Comparison of ENCODE assay signal across 8 cellular contexts in genomic region chr1:112396668-112397025, GRCh38. TPM values are rescaled to one million over a fixed set of nuclear protein-coding genes. Genes with fewer than 3 reads are reported as not detected.
DNase-seq lines count a peak whose midpoint lies in the region; ATAC-seq, FAIRE-seq and TF ChIP-seq lines count a peak whose summit lies in the region.

No MANE protein-coding gene starts in this region.

- H3K27me3 Mint-ChIP-seq in dendritic cell treated with granulocyte-macrophage colony-stimulating factor and Interleukin-4, amounts not matched to agents 40 ng/mL and 50 ng/mL, for 4 days, result no peaks in the 10 kb centered on the region
- H3K27me3 Mint-ChIP-seq in natural killer cell (ENCODE audit: low read depth in 2 of 2), result peaks cover 28 to 31% of the 10 kb centered on the region in 2 donors

- no peaks in the 10 kb centered on the region for H3K9me3 Mint-ChIP-seq in dendritic cell treated with granulocyte-macrophage colony-stimulating factor and Interleukin-4, amounts not matched to agents 40 ng/mL and 50 ng/mL, for 4 days
- no peaks in the 10 kb centered on the region for H3K9me3 Mint-ChIP-seq in natural killer cell

- ATAC-seq in natural killer cell, result no peak
- no peak for ATAC-seq in HG02938 (IDR thresholded peaks at IDR 0.05; ENCODE audit: unreplicated experiment)

- FAIRE-seq in GM12891 (lab: Jason Lieb, UNC), result no peak

- no peak for TF ChIP-seq POLR2A in GM12891 (IDR thresholded peaks at IDR 0.05; ENCODE audit: low read depth, low read length)

- intact Hi-C loops in dendritic cell treated with granulocyte-macrophage colony-stimulating factor and Interleukin-4, amounts not matched to agents 40 ng/mL and 50 ng/mL, for 4 days (cut with micrococcal nuclease), result loop anchor here (2.0 to 5.0 kb wide), 3 partner anchors 14 to 222 kb away; partner anchors contain the start of genes CAPZA1 and ST7L
- intact Hi-C loops in natural killer cell (cut with micrococcal nuclease), result loop anchor here (10.0 kb wide), 1 partner anchor 408 kb away; no protein-coding TSS in a partner anchor

- DNase-seq in ELR (ENCODE audit: low read depth) (peak; percentile 62), NCI-H2171 (lab: John Stamatoyannopoulos, UW) (peak; percentile 15), natural killer cell (no peak), GM12891 (ENCODE audit: insufficient read length, low spot score) (no peak), NCI-H1436 (lab: John Stamatoyannopoulos, UW) (no peak), NCI-H510A (lab: John Stamatoyannopoulos, UW) (no peak)

- peak overlapping the region; percentile 98 for H3K4me3 Mint-ChIP-seq in dendritic cell treated with granulocyte-macrophage colony-stimulating factor and Interleukin-4, amounts not matched to agents 40 ng/mL and 50 ng/mL, for 4 days
- peak overlapping the region; percentile 93 for H3K4me3 Mint-ChIP-seq in natural killer cell

- H3K36me3 Mint-ChIP-seq in dendritic cell treated with granulocyte-macrophage colony-stimulating factor and Interleukin-4, amounts not matched to agents 40 ng/mL and 50 ng/mL, for 4 days (ENCODE audit: low read depth), result peaks cover 24% of the 10 kb centered on the region
- no peaks in the 10 kb centered on the region for H3K36me3 Mint-ChIP-seq in natural killer cell

- H3K4me1 Mint-ChIP-seq in dendritic cell treated with granulocyte-macrophage colony-stimulating factor and Interleukin-4, amounts not matched to agents 40 ng/mL and 50 ng/mL, for 4 days (ENCODE audit: low read depth), result peaks cover 76% of the 10 kb centered on the region
- peaks cover 18 to 20% of the 10 kb centered on the region in 2 donors for H3K4me1 Mint-ChIP-seq in natural killer cell

- TF ChIP-seq CTCF in natural killer cell (IDR thresholded peaks at IDR 0.05), result no peak

- H3K27ac Mint-ChIP-seq in dendritic cell treated with granulocyte-macrophage colony-stimulating factor and Interleukin-4, amounts not matched to agents 40 ng/mL and 50 ng/mL, for 4 days, result peak overlapping the region; percentile 98
- H3K27ac Mint-ChIP-seq in natural killer cell, result peak overlapping the region in 1 of 2 donors; percentile 84

TF ChIP-seq in GM12891, 5 proteins besides CTCF, POLR2A, EP300 and RAD21:
- TF ChIP-seq SPI1 (IDR thresholded peaks at IDR 0.05; ENCODE audit: low read depth, low read length) (no peak), TAF1 (IDR thresholded peaks at IDR 0.05; ENCODE audit: low read depth, low read length) (no peak)

RNA-seq across cellular contexts. Expression of gene CTTNBP2NL, which starts 0.6 kb away (rescaled TPM):
- total RNA-seq in natural killer cell, result under 1 TPM; 0.07 to 0.94 (median 0.15) TPM
- polyA plus RNA-seq in GM12891 (2012; ENCODE audit: low read depth, missing spikeins), result 1.6 TPM

Comparison
In these comparisons a context has a peak if more than half of its experiments do, and no peak if none do; other contexts are left out.
1. DNase-seq: peak in ELR (single experiment) and NCI-H2171 (single experiment); none in natural killer cell (single experiment), GM12891 (single experiment), NCI-H1436 (single experiment) and NCI-H510A (single experiment).